14 cellular contexts compared by ENCODE assay signal in the genomic region with DNA sequence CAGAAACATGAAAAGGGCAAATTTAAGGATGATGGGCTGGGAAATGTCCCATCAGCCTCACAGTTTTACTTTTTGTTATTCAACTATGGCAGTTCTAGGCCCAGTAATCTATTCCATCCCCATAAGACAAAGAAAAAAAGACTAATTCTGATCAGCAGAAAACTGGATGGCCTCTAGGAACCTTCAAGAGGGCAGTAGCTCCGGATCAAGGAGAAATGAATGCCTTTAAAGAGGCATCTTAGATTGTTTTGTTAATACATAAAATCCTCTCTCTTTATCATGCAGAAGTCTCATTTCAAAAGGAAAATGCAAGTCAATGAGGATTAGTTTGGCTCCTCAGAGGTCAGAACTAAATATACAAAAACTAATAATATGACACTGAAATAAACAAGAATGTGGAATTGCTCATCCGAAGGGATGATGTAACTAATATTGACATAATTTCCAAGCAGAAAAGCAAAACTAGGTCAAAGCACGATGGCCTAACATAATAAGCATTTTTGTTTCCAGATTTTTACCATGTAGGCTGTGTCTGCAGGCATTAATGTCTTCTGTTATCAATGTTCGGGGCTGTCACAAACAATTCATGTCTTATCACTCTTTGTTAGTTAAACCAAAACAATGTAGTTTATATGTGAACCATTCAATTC. TPM values are rescaled to one million over a fixed set of nuclear protein-coding genes. Genes with fewer than 3 reads are reported as not detected.
DNase-seq lines count a peak whose midpoint lies in the region; ATAC-seq, FAIRE-seq and TF ChIP-seq lines count a peak whose summit lies in the region.
"Had no signal": no experiment of that assay in that cellular context is flagged by ENCODE, and none has a peak within 500 bp of the region (broad histone marks: within the 10 kb centered on the region; RNA-seq: fewer than 3 reads in every experiment).

No MANE protein-coding gene starts in this region.

- H3K27me3 ChIP-seq in HUES48 (ENCODE audit: control insufficient read depth, insufficient read depth, low read length): no peaks in the 10 kb centered on the region
- no peaks in the 10 kb centered on the region for H3K27me3 ChIP-seq in brain microvascular endothelial cell (replicated peaks)
- no peaks in the 10 kb centered on the region for H3K27me3 ChIP-seq in stomach

- TF ChIP-seq CTCF in brain microvascular endothelial cell (IDR thresholded peaks at IDR 0.05; ENCODE audit: low read depth, low read length, missing control alignments): no peak
- TF ChIP-seq CTCF in stomach (IDR thresholded peaks at IDR 0.05): no peak

- in situ Hi-C loops in brain microvascular endothelial cell (cut with HindIII; ENCODE audit: low pct_ligation_motif_present, low sequenced_read_pairs): no loop called here

- H3K4me1 Mint-ChIP-seq in activated CD4-positive, alpha-beta memory T cell treated with anti-CD3 and anti-CD28 coated beads for 36 hours (ENCODE audit: low read depth): no peaks in the 10 kb centered on the region

- no peak overlapping the region for H3K4me3 Mint-ChIP-seq in activated CD4-positive, alpha-beta memory T cell treated with anti-CD3 and anti-CD28 coated beads for 36 hours
- H3K4me3 Mint-ChIP-seq: activated naive CD4-positive, alpha-beta T cell treated with anti-CD3 and anti-CD28 coated beads for 36 hours; stimulated activated memory B cell treated with anti-CD40 and anti-IgM and Interleukin-4, amounts not matched to agents 10 μg/mL and 1 μg/mL and 100 μg/mL, for 72 hours had no signal

- no peak for ATAC-seq in HG03521 (IDR thresholded peaks at IDR 0.05; ENCODE audit: unreplicated experiment)
- ATAC-seq: stimulated activated memory B cell treated with anti-CD40 and anti-IgM and Interleukin-4, amounts not matched to agents 10 μg/mL and 1 μg/mL and 100 μg/mL, for 72 hours had no signal

- H3K4me1 ChIP-seq in HUES48 (ENCODE audit: control insufficient read depth, insufficient read depth, low read length): peaks cover 73% of the 10 kb centered on the region
- peaks cover 0 to 14% (median 4%) of the 10 kb centered on the region in 4 donors for H3K4me1 ChIP-seq in stomach

- no peaks in the 10 kb centered on the region for H3K9me3 ChIP-seq in HUES48 (ENCODE audit: control insufficient read depth, insufficient read depth, low read length)
- H3K9me3 ChIP-seq in stomach: no peaks in the 10 kb centered on the region

- H3K36me3 Mint-ChIP-seq in activated CD4-positive, alpha-beta memory T cell treated with anti-CD3 and anti-CD28 coated beads for 36 hours: no peaks in the 10 kb centered on the region
- H3K36me3 Mint-ChIP-seq: stimulated activated memory B cell treated with anti-CD40 and anti-IgM and Interleukin-4, amounts not matched to agents 10 μg/mL and 1 μg/mL and 100 μg/mL, for 72 hours had no signal

- FAIRE-seq in islet of Langerhans (lab: Jason Lieb, UNC): peak; percentile 96

- 48 to 63% (median 49%) methylated on average over 4 of the region's 4 CpGs for WGBS in stomach, 5 donors

- no peak for TF ChIP-seq POLR2A in stomach (IDR thresholded peaks at IDR 0.05)

- H3K36me3 ChIP-seq in HUES48 (ENCODE audit: control insufficient read depth, insufficient read depth, low read length): no peaks in the 10 kb centered on the region
- no peaks in the 10 kb centered on the region for H3K36me3 ChIP-seq in brain microvascular endothelial cell (replicated peaks)
- no peaks in the 10 kb centered on the region for H3K36me3 ChIP-seq in stomach

- H3K27ac ChIP-seq in HUES48 (ENCODE audit: low read depth, low read length) (peak overlapping the region; percentile 92), brain microvascular endothelial cell (peak overlapping the region; percentile 52), stomach (peak overlapping the region in 3 of 5 donors; percentile 21 to 43 (median 27))

- intact Hi-C loops in stomach (cut with DNase I; ENCODE audit: low total_unique reads): no loop called here
- intact Hi-C loops in activated CD4-positive, alpha-beta memory T cell treated with anti-CD3 and anti-CD28 coated beads for 36 hours (cut with micrococcal nuclease): no loop called here

- no peak overlapping the region for H3K27ac Mint-ChIP-seq in activated CD4-positive, alpha-beta memory T cell treated with anti-CD3 and anti-CD28 coated beads for 36 hours
- H3K27ac Mint-ChIP-seq: activated naive CD4-positive, alpha-beta T cell treated with anti-CD3 and anti-CD28 coated beads for 36 hours; stimulated activated memory B cell treated with anti-CD40 and anti-IgM and Interleukin-4, amounts not matched to agents 10 μg/mL and 1 μg/mL and 100 μg/mL, for 72 hours had no signal

- H3K27me3 Mint-ChIP-seq in activated CD4-positive, alpha-beta memory T cell treated with anti-CD3 and anti-CD28 coated beads for 36 hours: peaks cover 4% of the 10 kb centered on the region

- H3K4me3 ChIP-seq in HUES48 (ENCODE audit: low read depth, low read length) (peak overlapping the region; percentile 44), brain microvascular endothelial cell (ENCODE audit: low read depth, low read length) (no peak overlapping the region), stomach (no peak overlapping the region)

- CTCF ChIA-PET in activated CD4-positive, alpha-beta memory T cell treated with anti-CD3 and anti-CD28 coated beads for 36 hours (lab: Charles Lee): no interaction called here

- DNase-seq in brain microvascular endothelial cell (no peak), stomach (no peak), D341Med (ENCODE audit: low spot score) (no peak)
- no peak for DNase-seq in activated CD4-positive, alpha-beta memory T cell treated with anti-CD3 and anti-CD28 coated beads for 36 hours
- DNase-seq: activated naive CD4-positive, alpha-beta T cell treated with anti-CD3 and anti-CD28 coated beads for 36 hours; midbrain; NCI-H1694 treated with DMSO at 0.1 percent for 48 hours; NCI-H774; Right ventricle myocardium superior; stimulated activated CD4-positive, alpha-beta T cell treated with anti-CD3 and anti-CD28 coated beads, Interleukin-4, amount 100 ng/mL, for 1 hour had no signal

- peak overlapping the region; percentile 45; the same call in 1 of the 2 replicates for H3K9ac ChIP-seq in HUES48 (ENCODE audit: low read depth, low read length)

- no peaks in the 10 kb centered on the region for H3K9me3 Mint-ChIP-seq in activated CD4-positive, alpha-beta memory T cell treated with anti-CD3 and anti-CD28 coated beads for 36 hours
- H3K9me3 Mint-ChIP-seq: activated naive CD4-positive, alpha-beta T cell treated with anti-CD3 and anti-CD28 coated beads for 36 hours; stimulated activated memory B cell treated with anti-CD40 and anti-IgM and Interleukin-4, amounts not matched to agents 10 μg/mL and 1 μg/mL and 100 μg/mL, for 72 hours had no signal

- POLR2A ChIA-PET in activated CD4-positive, alpha-beta memory T cell treated with anti-CD3 and anti-CD28 coated beads for 36 hours (lab: Charles Lee): no interaction called here

- TF ChIP-seq EP300 in stomach (IDR thresholded peaks at IDR 0.05): no peak

RNA-seq across cellular contexts. Expression of gene MID1, which starts 8.8 kb away (rescaled TPM):
- total RNA-seq in stomach: 10 to 100 TPM in 4 of 5 donors, 1 to 10 TPM in 1; 2.3 to 25.1 (median 15.4) TPM
- polyA plus RNA-seq in stomach: 1 to 10 TPM; 2.0 to 4.6 (median 2.0) TPM
- total RNA-seq in activated CD4-positive, alpha-beta memory T cell treated with anti-CD3 and anti-CD28 coated beads for 36 hours: under 1 TPM; 0.27 to 0.36 TPM

Comparison
In these comparisons a context has a peak if more than half of its experiments do, and no peak if none do; other contexts are left out.
1. H3K27ac ChIP-seq: peak in every context shown above with its lines; median percentile 92 in HUES48; 52 in brain microvascular endothelial cell; 27 in stomach.